In the genomic region with DNA sequence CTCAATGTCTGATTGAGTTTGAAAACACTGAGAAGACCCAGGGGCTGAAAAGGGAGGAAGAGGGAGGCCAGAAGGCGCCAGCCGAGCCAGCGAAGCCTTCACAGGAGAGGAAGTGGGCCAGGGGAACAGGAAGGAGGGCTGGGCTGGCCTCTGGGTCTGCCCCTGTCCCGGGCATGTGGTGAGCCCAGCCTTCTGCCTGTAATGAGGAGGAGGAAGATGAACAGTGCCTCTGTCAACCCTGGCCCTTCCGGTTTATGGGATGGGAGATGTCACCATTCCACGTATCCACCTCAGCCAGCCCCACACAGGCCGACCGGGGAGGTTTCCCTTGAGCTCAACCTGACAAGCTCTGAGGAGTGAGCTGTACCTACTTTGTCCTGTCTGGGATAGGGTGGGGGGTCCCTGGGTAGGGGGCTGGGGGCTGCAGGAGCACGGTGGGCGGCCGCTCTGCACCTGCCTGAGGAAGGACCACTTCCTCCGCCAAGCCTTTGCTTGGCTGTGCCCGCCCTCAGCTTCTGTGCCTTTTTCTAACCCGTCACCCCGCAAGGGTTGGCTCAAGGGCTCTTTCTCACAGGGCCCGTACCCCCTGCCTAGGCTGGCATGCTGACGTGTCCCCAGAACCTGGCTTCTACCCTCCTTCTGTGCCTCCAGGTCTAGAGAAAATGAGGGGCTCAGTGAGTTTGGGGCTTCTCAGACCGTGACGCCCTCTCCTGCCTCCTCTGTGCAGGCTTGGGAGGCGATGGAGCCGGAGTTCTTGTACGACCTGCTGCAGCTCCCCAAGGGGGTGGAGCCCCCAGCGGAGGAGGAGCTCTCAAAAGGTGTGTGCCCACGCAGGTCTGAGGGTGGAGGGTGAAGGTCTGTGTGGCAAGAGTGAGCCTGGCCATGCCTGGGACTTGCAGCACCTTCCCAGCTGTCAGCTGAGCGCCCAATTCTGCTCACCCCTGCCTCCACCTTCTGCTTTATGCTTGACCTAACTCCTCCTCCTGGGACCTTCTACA, we compare ENCODE assay signal across 8 cellular contexts. TPM values are rescaled to one million over a fixed set of nuclear protein-coding genes. Genes with fewer than 3 reads are reported as not detected.
DNase-seq lines count a peak whose midpoint lies in the region; ATAC-seq, FAIRE-seq and TF ChIP-seq lines count a peak whose summit lies in the region.

No MANE protein-coding gene starts in this region.

- H3K9me3 ChIP-seq in liver (ENCODE audit: control insufficient read depth in 4 of 4, low read length in 3 of 4) (no peaks in the 10 kb centered on the region), HepG2 (ENCODE audit: low read length) (no peaks in the 10 kb centered on the region), mucosa of descending colon (no peaks in the 10 kb centered on the region)

- H3K27me3 ChIP-seq in liver (ENCODE audit: control insufficient read depth in 4 of 4, insufficient read depth in 4 of 4, low read length in 3 of 4) = peaks cover 0 to 3% (median 1%) of the 10 kb centered on the region in 4 donors
- peaks cover 2 to 59% of the 10 kb centered on the region in 2 experiments; a peak in 4 of 5 replicates for H3K27me3 ChIP-seq in HepG2 (ENCODE audit: control insufficient read depth in 1 of 2, insufficient read depth in 2 of 2, low read length in 2 of 2)

- DNase-seq in HepG2 (ENCODE audit: low spot score) (no peak), mucosa of descending colon (peak; percentile 36 to 85 (median 57)), NCI-H748 (lab: John Stamatoyannopoulos, UW; ENCODE audit: unreplicated experiment) (no peak), GM13977 (ENCODE audit: low spot score) (no peak)
- DNase-seq in activated T-helper 9 cell treated with anti-CD3 and anti-CD28 coated beads, Interleukin-2, amount 50 U/mL, for 16 hours (ENCODE audit: low read depth) = peak; percentile 6
- DNase-seq in effector CD4-positive, alpha-beta T cell = no peak

- H3K79me2 ChIP-seq in HepG2 (ENCODE audit: insufficient read depth, low read length) = no peaks in the 10 kb centered on the region

- TF ChIP-seq EP300 in HepG2 (IDR thresholded peaks at IDR 0.05; ENCODE audit: low read depth in 2 of 2, low read length in 2 of 2) = no peak
- TF ChIP-seq EP300 in HepG2 (CRISPR knock-in tag; IDR thresholded peaks at IDR 0.05; ENCODE audit: borderline replicate concordance) = no peak

- H3K4me2 ChIP-seq in HepG2 (ENCODE audit: low read depth, low read length) = no peak overlapping the region

- CTCF ChIA-PET in HepG2 (lab: Yijun Ruan, JAX; ENCODE audit: low intra/inter-chr PET ratio, low total read pairs) = no interaction called here

- H2AFZ ChIP-seq in HepG2 (ENCODE audit: low read length) = no peak overlapping the region

- BruUV-seq in HepG2 (replicated peaks; lab: Mats Ljungman, UMichigan) = no TSS peak

- H3K36me3 ChIP-seq in liver (ENCODE audit: control insufficient read depth in 4 of 4, insufficient read depth in 3 of 4, low read depth in 1 of 4, low read length in 3 of 4) (no peaks in the 10 kb centered on the region), HepG2 (replicated peaks in 1 of 2; ENCODE audit: control insufficient read depth in 1 of 2, insufficient read depth in 2 of 2, low read length in 2 of 2) (no peaks in the 10 kb centered on the region), mucosa of descending colon (ENCODE audit: low read depth) (no peaks in the 10 kb centered on the region)

- in situ Hi-C loops in HepG2 (cut with HindIII; ENCODE audit: extremely low pct_ligation_motif_present, low pct_unique_long_range_greater_than_20kb) (no loop called here), GM13977 (cut with MboI; ENCODE audit: low pct_unique_long_range_greater_than_20kb, low sequenced_read_pairs, unreplicated experiment) (no loop called here)

- ATAC-seq in HepG2 = no peak
- peak; percentile 74 for ATAC-seq in mucosa of descending colon
- no peak for ATAC-seq in GM18520 (IDR thresholded peaks at IDR 0.05; ENCODE audit: unreplicated experiment)

- TF ChIP-seq CTCF in liver (IDR thresholded peaks at IDR 0.05; ENCODE audit: low read depth, low read length, missing input control) (no peak), HepG2 (CRISPR knock-in tag; IDR thresholded peaks at IDR 0.05) (no peak), mucosa of descending colon (IDR thresholded peaks at IDR 0.05) (no peak), GM13977 (IDR thresholded peaks at IDR 0.05; ENCODE audit: extremely low read depth, insufficient read depth, missing control alignments) (no peak)

- no peaks in the 10 kb centered on the region for H4K20me1 ChIP-seq in HepG2 (ENCODE audit: insufficient read depth, low read length)

- TF ChIP-seq POLR2A in HepG2 (IDR thresholded peaks at IDR 0.05; ENCODE audit: insufficient read depth in 1 of 2, low read depth in 2 of 2, low read length in 2 of 2) = no peak

- FAIRE-seq in HepG2 (lab: Jason Lieb, UNC) = no peak

- H3K4me3 ChIP-seq in liver (ENCODE audit: low read depth in 1 of 3, low read length in 3 of 3) (no peak overlapping the region), HepG2 (replicated peaks in 1 of 3; ENCODE audit: insufficient read depth in 1 of 3, low read depth in 2 of 3, low read length in 3 of 3) (no peak overlapping the region), mucosa of descending colon (no peak overlapping the region)

- H3K27ac ChIP-seq in liver (ENCODE audit: low read depth in 1 of 2, low read length in 2 of 2) (peak overlapping the region; percentile 43 to 72), HepG2 (ENCODE audit: extremely low read length, insufficient read depth, low read length) (no peak overlapping the region)

- POLR2A ChIA-PET in HepG2 (lab: Yijun Ruan, JAX) = no interaction called here

- H3K9ac ChIP-seq in liver (ENCODE audit: low read depth in 1 of 2, low read length in 2 of 2) = peak overlapping the region in 1 of 2 donors; percentile 32
- no peak overlapping the region for H3K9ac ChIP-seq in HepG2 (ENCODE audit: insufficient read depth, low read depth, low read length)

- TF ChIP-seq RAD21 in liver (IDR thresholded peaks at IDR 0.05) (no peak), HepG2 (CRISPR knock-in tag; IDR thresholded peaks at IDR 0.05) (no peak)

- WGBS in liver = 69% methylated on average over 25 of the region's 25 CpGs
- 39% methylated on average over 9 of the region's 25 CpGs for WGBS in HepG2 (ENCODE audit: low lambda C conversion rate)

- intact Hi-C loops in HepG2 (cut with micrococcal nuclease; ENCODE audit: unreplicated experiment) = no loop called here
- intact Hi-C loops in mucosa of descending colon (cut with DNase I, micrococcal nuclease) = no loop called here

- H3K4me1 ChIP-seq in liver (ENCODE audit: control insufficient read depth in 4 of 4, insufficient read depth in 4 of 4, low read length in 3 of 4) = no peaks in the 10 kb centered on the region
- no peaks in the 10 kb centered on the region for H3K4me1 ChIP-seq in HepG2 (ENCODE audit: insufficient read depth, low read length)
- H3K4me1 ChIP-seq in mucosa of descending colon (ENCODE audit: low read depth) = no peaks in the 10 kb centered on the region

TF ChIP-seq in liver, 16 proteins besides CTCF, POLR2A, EP300 and RAD21 (continues in another document):
- TF ChIP-seq YY1 (IDR thresholded peaks at IDR 0.05) = no peak

TF ChIP-seq in HepG2, 621 proteins besides CTCF, POLR2A, EP300 and RAD21 (continues in another document):
- TF ChIP-seq, protein P1, sequence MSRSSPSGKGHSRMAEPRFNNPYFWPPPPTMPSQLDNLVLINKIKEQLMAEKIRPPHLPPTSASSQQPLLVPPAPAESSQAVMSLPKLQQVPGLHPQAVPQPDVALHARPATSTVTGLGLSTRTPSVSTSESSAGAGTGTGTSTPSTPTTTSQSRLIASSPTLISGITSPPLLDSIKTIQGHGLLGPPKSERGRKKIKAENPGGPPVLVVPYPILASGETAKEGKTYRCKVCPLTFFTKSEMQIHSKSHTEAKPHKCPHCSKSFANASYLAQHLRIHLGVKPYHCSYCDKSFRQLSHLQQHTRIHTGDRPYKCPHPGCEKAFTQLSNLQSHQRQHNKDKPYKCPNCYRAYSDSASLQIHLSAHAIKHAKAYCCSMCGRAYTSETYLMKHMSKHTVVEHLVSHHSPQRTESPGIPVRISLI (CRISPR knock-in tag; IDR thresholded peaks at IDR 0.05; ENCODE audit: borderline replicate concordance) = no peak
- TF ChIP-seq HNF4G (IDR thresholded peaks at IDR 0.05; ENCODE audit: borderline replicate concordance, low read depth, low read length) = no peak
- TF ChIP-seq HNF4G (CRISPR knock-in tag; IDR thresholded peaks at IDR 0.05; ENCODE audit: borderline replicate concordance, low read depth) = no peak
- no peak for TF ChIP-seq SIX4 (CRISPR knock-in tag; IDR thresholded peaks at IDR 0.05)
- no peak for TF ChIP-seq CHD2 (IDR thresholded peaks at IDR 0.05; ENCODE audit: low read depth, low read length)
- no peak for TF ChIP-seq ZNF615 (CRISPR knock-in tag; IDR thresholded peaks at IDR 0.05; ENCODE audit: borderline replicate concordance)
- TF ChIP-seq HIVEP1 (CRISPR knock-in tag; IDR thresholded peaks at IDR 0.05) = no peak
- TF ChIP-seq ZNF564 (CRISPR knock-in tag; IDR thresholded peaks at IDR 0.05) = no peak
- no peak for TF ChIP-seq KLF15 (CRISPR knock-in tag; IDR thresholded peaks at IDR 0.05; ENCODE audit: borderline replicate concordance)

RNA-seq across cellular contexts. Expression of a gene that starts 2.2 kb away (rescaled TPM):
- total RNA-seq in liver = 10 to 100 TPM in 1 of 2 donors, 1 to 10 TPM in 1; 8.9 to 12.1 TPM
- 1 to 10 TPM; 4.0 to 4.3 TPM for polyA plus RNA-seq in liver
- not detected in 2 replicates for total RNA-seq in HepG2 (2016; rRNA removed; fragmentation: Illumina TruSeq; extraction: Trizol)
- not detected in 2 replicates for total RNA-seq in HepG2 (2016; cell fraction: cytosol; rRNA removed; fragmentation: Illumina TruSeq; extraction: Trizol; ENCODE audit: low read depth)
- total RNA-seq in HepG2 (2016; cell fraction: insoluble cytoplasmic fraction; rRNA removed; fragmentation: Illumina TruSeq; extraction: Trizol) = not detected in 2 replicates
- not detected in 2 replicates for total RNA-seq in HepG2 (2016; cell fraction: membrane; rRNA removed; fragmentation: Illumina TruSeq; extraction: Trizol)
- not detected in 2 replicates for total RNA-seq in HepG2 (2016; cell fraction: nucleus; rRNA removed; fragmentation: Illumina TruSeq; extraction: Trizol)
- polyA plus RNA-seq in HepG2 (2011; rRNA removed) = not detected in 2 replicates
- polyA plus RNA-seq in HepG2 (2011; cell fraction: cytosol; rRNA removed) = not detected in 2 replicates
- 0.02 TPM in 1 of 2 replicates, not detected in the other for polyA plus RNA-seq in HepG2 (2011; cell fraction: nucleus; rRNA removed)
- polyA plus RNA-seq in HepG2 (2012) = not detected in 2 replicates
- polyA plus RNA-seq in HepG2 (2016; cell fraction: cytosol; fragmentation: Illumina TruSeq; extraction: Trizol; ENCODE audit: low read depth) = not detected in 2 replicates
- not detected in 2 replicates for polyA plus RNA-seq in HepG2 (2016; cell fraction: insoluble cytoplasmic fraction; fragmentation: Illumina TruSeq; extraction: Trizol; ENCODE audit: low read depth)
- polyA plus RNA-seq in HepG2 (2016; cell fraction: membrane; fragmentation: Illumina TruSeq; extraction: Trizol; ENCODE audit: low read depth) = not detected in 2 replicates
- polyA plus RNA-seq in HepG2 (2016; cell fraction: nucleus; fragmentation: Illumina TruSeq; extraction: Trizol; ENCODE audit: insufficient read depth, low read depth) = not detected in 2 replicates
- polyA minus RNA-seq in HepG2 (2011; rRNA and poly(A)+ RNA removed; ENCODE audit: low replicate concordance) = not detected in 2 replicates
- polyA minus RNA-seq in HepG2 (2011; cell fraction: cytosol; rRNA and poly(A)+ RNA removed) = not detected in 2 replicates
- not detected in 2 replicates for polyA minus RNA-seq in HepG2 (2011; cell fraction: nucleus; rRNA and poly(A)+ RNA removed)
- 1 to 10 TPM; 5.8 to 9.7 (median 8.1) TPM for total RNA-seq in mucosa of descending colon

Comparison
In these comparisons a context has a peak if more than half of its experiments do, and no peak if none do; other contexts are left out.
1. DNase-seq: peak in activated T-helper 9 cell treated with anti-CD3 and anti-CD28 coated beads, Interleukin-2, amount 50 U/mL, for 16 hours (single experiment) and mucosa of descending colon (3 of 3); none in HepG2 (single experiment), NCI-H748 (single experiment), GM13977 (single experiment) and effector CD4-positive, alpha-beta T cell (single experiment).